8 cellular contexts compared by ENCODE assay signal in genomic region chr1:85259118-85259865, GRCh38. TPM values are rescaled to one million over a fixed set of nuclear protein-coding genes. Genes with fewer than 3 reads are reported as not detected.
DNase-seq lines count a peak whose midpoint lies in the region; ATAC-seq and TF ChIP-seq lines count a peak whose summit lies in the region.

TSS of gene C1orf52 (minus strand) at chr1:85259662. CDS start at chr1:85259633, 29 bp downstream.

- H3K27me3 Mint-ChIP-seq in chondrocyte (ENCODE audit: low read depth) = no peaks in the 10 kb centered on the region

- peak within 1 kb of the TSS; percentile 96 for H3K4me3 Mint-ChIP-seq in chondrocyte (ENCODE audit: unreplicated experiment)

- H3K4me3 ChIP-seq in BE2C (ENCODE audit: low read depth, low read length) (peak within 1 kb of the TSS; percentile 77), kidney epithelial cell (ENCODE audit: low read depth, low read length) (peak within 1 kb of the TSS; percentile 100)

- H3K4me1 Mint-ChIP-seq in chondrocyte (ENCODE audit: low read depth) = peaks cover 37% of the 10 kb centered on the region

- no peaks in the 10 kb centered on the region for H3K36me3 ChIP-seq in BE2C
- H3K36me3 ChIP-seq in kidney epithelial cell (ENCODE audit: control insufficient read depth, insufficient read depth, low read length) = no peaks in the 10 kb centered on the region

- H3K9me3 ChIP-seq in BE2C = no peaks in the 10 kb centered on the region

- H3K36me3 Mint-ChIP-seq in chondrocyte (ENCODE audit: low read depth) = peaks cover 18% of the 10 kb centered on the region

- H3K4me1 ChIP-seq in BE2C = no peaks in the 10 kb centered on the region

- H3K27me3 ChIP-seq in BE2C (no peaks in the 10 kb centered on the region), kidney epithelial cell (ENCODE audit: control insufficient read depth, insufficient read depth, low read length) (no peaks in the 10 kb centered on the region)

- H3K9me3 Mint-ChIP-seq in chondrocyte (ENCODE audit: low read depth) = peaks cover 5% of the 10 kb centered on the region

- DNase-seq in BE2C (peak; percentile 93), NCI-H510A (lab: John Stamatoyannopoulos, UW) (peak; percentile 94), chondrocyte (ENCODE audit: low spot score) (peak; percentile 98), kidney epithelial cell (ENCODE audit: low read depth) (peak; percentile 61)
- peak; percentile 91 to 97 for DNase-seq in activated CD4-positive, alpha-beta T cell treated with anti-CD3 and anti-CD28 coated beads for 24 hours (ENCODE audit: low read depth in 2 of 2)
- DNase-seq in stimulated activated CD4-positive, alpha-beta T cell treated with anti-CD3 and anti-CD28 coated beads, Interleukin-15, amount 100 ng/mL, for 48 hours (ENCODE audit: low read depth in 2 of 2) = peak; percentile 93 to 94

- peak; percentile 98 for ATAC-seq in HG03439 (IDR thresholded peaks at IDR 0.05; ENCODE audit: unreplicated experiment)

- peak; percentile 66 for TF ChIP-seq CTCF in BE2C (IDR thresholded peaks at IDR 0.05; ENCODE audit: low read depth, low read length)
- TF ChIP-seq CTCF in chondrocyte (IDR thresholded peaks at IDR 0.05) = peak; percentile 100
- TF ChIP-seq CTCF in kidney epithelial cell (IDR thresholded peaks at IDR 0.05; ENCODE audit: insufficient read depth, low read length, poor library complexity, severe bottlenecking) = peak; percentile 96

- peak; percentile 97 for TF ChIP-seq POLR2A in GM19193 (IDR thresholded peaks at IDR 0.05; ENCODE audit: extremely low read depth, insufficient read depth, insufficient read length)

- H3K27ac Mint-ChIP-seq in chondrocyte (ENCODE audit: unreplicated experiment) = peak within 1 kb of the TSS; percentile 98

RNA-seq across cellular contexts. Expression of gene C1orf52, which starts in this region (rescaled TPM):
- polyA plus RNA-seq in BE2C (2012; ENCODE audit: insufficient read depth, insufficient read length, low read depth) = 56.7 TPM
- total RNA-seq in chondrocyte (27.1 to 31.3 TPM (median 28.0 TPM) in 3 replicates), kidney epithelial cell (14.1 and 16.2 TPM in 2 replicates)

Comparison
In these comparisons a context has a peak if more than half of its experiments do, and no peak if none do; other contexts are left out.
1. Peak in every context shown above with its lines: DNase-seq, ATAC-seq and H3K4me3 ChIP-seq.